9 cellular contexts compared by ENCODE assay signal in genomic region chr6:154403803-154404202, GRCh38. TPM values are rescaled to one million over a fixed set of nuclear protein-coding genes. Genes with fewer than 3 reads are reported as not detected.
A peak's percentile ranks its signal among the peaks of the same experiment; 100 is the strongest.
DNase-seq lines count a peak whose midpoint lies in the region; ATAC-seq and TF ChIP-seq lines count a peak whose summit lies in the region.
"Had no signal": no experiment of that assay in that cellular context is flagged by ENCODE, and none has a peak within 500 bp of the region (broad histone marks: within the 10 kb centered on the region; RNA-seq: fewer than 3 reads in every experiment).

No MANE protein-coding gene starts in this region.

- H3K9me3 ChIP-seq in stomach smooth muscle (ENCODE audit: control insufficient read depth in 2 of 2, low read length in 2 of 2) (no peaks in the 10 kb centered on the region), gastrocnemius medialis (no peaks in the 10 kb centered on the region)

- TF ChIP-seq CTCF in gastrocnemius medialis (IDR thresholded peaks at IDR 0.05 in 4 of 5, conservative IDR thresholded peaks at IDR 0.05 in 1 of 5) = no peak

- DNase-seq in NCI-H748 (lab: John Stamatoyannopoulos, UW; ENCODE audit: unreplicated experiment) (peak; percentile 31), NCI-H748 treated with DMSO at 0.1 percent for 48 hours (lab: John Stamatoyannopoulos, UW) (no peak), NCI-H226 (peak; percentile 87), fibroblast of the conjunctiva (ENCODE audit: low read depth) (peak; percentile 56), NCI-H146 (lab: John Stamatoyannopoulos, UW) (no peak), gastrocnemius medialis (no peak)
- DNase-seq: naive thymus-derived CD8-positive, alpha-beta T cell had no signal

- H3K9ac ChIP-seq in stomach smooth muscle (ENCODE audit: low read length in 2 of 2) = no peak overlapping the region

- H3K27ac ChIP-seq in stomach smooth muscle (ENCODE audit: low read length) (peak overlapping the region; percentile 31), gastrocnemius medialis (no peak overlapping the region)

- ATAC-seq in gastrocnemius medialis = no peak
- no peak for ATAC-seq in HG02642 (IDR thresholded peaks at IDR 0.05; ENCODE audit: poor library complexity, unreplicated experiment)
- ATAC-seq: naive thymus-derived CD8-positive, alpha-beta T cell had no signal

- H3K36me3 ChIP-seq in stomach smooth muscle (ENCODE audit: control insufficient read depth in 2 of 2, insufficient read depth in 2 of 2, low read length in 2 of 2) (peaks cover 13 to 17% of the 10 kb centered on the region in 2 donors), gastrocnemius medialis (no peaks in the 10 kb centered on the region)

- in situ Hi-C loops in gastrocnemius medialis (cut with MboI; ENCODE audit: low sequenced_read_pairs in 4 of 4) = loop anchor here in 2 of 4 donors (25.0 kb wide), 2 partner anchors 108 to 242 kb away; partner anchors contain the start of gene CNKSR3 (in 1 of the 2)

- intact Hi-C loops in gastrocnemius medialis (cut with DNase I; ENCODE audit: low total_unique reads) = no loop called here

- H3K27me3 ChIP-seq in stomach smooth muscle (ENCODE audit: control insufficient read depth in 1 of 2, insufficient read depth in 2 of 2, low read length in 2 of 2) = no peaks in the 10 kb centered on the region
- H3K27me3 ChIP-seq in gastrocnemius medialis = no peaks in the 10 kb centered on the region

- H3K4me1 ChIP-seq in stomach smooth muscle (ENCODE audit: control insufficient read depth, insufficient read depth, low read length) (peaks cover 4% of the 10 kb centered on the region), gastrocnemius medialis (no peaks in the 10 kb centered on the region)

- no peak for TF ChIP-seq POLR2A in gastrocnemius medialis (IDR thresholded peaks at IDR 0.05)

- H3K4me3 ChIP-seq in stomach smooth muscle (ENCODE audit: low read length in 2 of 2) (no peak overlapping the region), gastrocnemius medialis (no peak overlapping the region)

RNA-seq across cellular contexts. Expression of gene IPCEF1, which starts 47.2 kb away (rescaled TPM):
- under 1 TPM in 2 of 4 donors, not detected in 2; 0.24 to 0.85 TPM for total RNA-seq in gastrocnemius medialis

Comparison
In these comparisons a context has a peak if more than half of its experiments do, and no peak if none do; other contexts are left out.
1. DNase-seq: peak in NCI-H748 (single experiment), NCI-H226 (single experiment) and fibroblast of the conjunctiva (single experiment); none in NCI-H748 treated with DMSO at 0.1 percent for 48 hours (single experiment), NCI-H146 (single experiment) and gastrocnemius medialis (0 of 2).